ENCODE assay signal across 1 cellular context in the genomic region with DNA sequence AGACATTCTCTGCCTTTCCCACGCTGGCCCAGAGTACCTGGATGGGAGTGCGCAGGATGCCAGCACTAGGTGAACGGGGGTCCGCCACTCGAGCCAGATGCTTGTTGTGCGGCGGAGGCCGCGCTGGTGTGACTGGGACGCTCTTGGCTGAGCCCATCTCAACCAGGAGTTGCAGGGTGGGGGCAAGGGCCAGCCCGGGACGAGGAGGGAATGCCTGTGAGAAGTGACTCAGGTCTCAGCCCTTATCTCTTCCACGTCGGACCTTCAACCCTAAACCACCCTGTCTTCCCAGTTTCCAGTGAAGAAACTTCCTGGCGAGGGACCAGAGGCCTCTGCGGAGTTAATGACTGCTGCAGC.
TF ChIP-seq lines count a peak whose summit lies in the region.

No MANE protein-coding gene starts in this region.

TF ChIP-seq in GM12878, 131 proteins besides CTCF, POLR2A, EP300 and RAD21:
- TF ChIP-seq, protein P1, sequence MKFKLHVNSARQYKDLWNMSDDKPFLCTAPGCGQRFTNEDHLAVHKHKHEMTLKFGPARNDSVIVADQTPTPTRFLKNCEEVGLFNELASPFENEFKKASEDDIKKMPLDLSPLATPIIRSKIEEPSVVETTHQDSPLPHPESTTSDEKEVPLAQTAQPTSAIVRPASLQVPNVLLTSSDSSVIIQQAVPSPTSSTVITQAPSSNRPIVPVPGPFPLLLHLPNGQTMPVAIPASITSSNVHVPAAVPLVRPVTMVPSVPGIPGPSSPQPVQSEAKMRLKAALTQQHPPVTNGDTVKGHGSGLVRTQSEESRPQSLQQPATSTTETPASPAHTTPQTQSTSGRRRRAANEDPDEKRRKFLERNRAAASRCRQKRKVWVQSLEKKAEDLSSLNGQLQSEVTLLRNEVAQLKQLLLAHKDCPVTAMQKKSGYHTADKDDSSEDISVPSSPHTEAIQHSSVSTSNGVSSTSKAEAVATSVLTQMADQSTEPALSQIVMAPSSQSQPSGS (IDR thresholded peaks at IDR 0.05; ENCODE audit: low read length) = no peak
- TF ChIP-seq ZZZ3 (IDR thresholded peaks at IDR 0.05; ENCODE audit: control insufficient read depth, insufficient read length, low read depth) (no peak), SMC3 (IDR thresholded peaks at IDR 0.05; ENCODE audit: borderline replicate concordance, low read length) (no peak), BMI1 (IDR thresholded peaks at IDR 0.05; ENCODE audit: borderline replicate concordance) (no peak), RFX5 (IDR thresholded peaks at IDR 0.05; ENCODE audit: low read depth, low read length) (no peak), POLR2AphosphoS5 (IDR thresholded peaks at IDR 0.05; ENCODE audit: low read length) (no peak), SMAD1 (IDR thresholded peaks at IDR 0.05; ENCODE audit: low read depth, partially characterized antibody) (no peak)
- TF ChIP-seq, protein P2, sequence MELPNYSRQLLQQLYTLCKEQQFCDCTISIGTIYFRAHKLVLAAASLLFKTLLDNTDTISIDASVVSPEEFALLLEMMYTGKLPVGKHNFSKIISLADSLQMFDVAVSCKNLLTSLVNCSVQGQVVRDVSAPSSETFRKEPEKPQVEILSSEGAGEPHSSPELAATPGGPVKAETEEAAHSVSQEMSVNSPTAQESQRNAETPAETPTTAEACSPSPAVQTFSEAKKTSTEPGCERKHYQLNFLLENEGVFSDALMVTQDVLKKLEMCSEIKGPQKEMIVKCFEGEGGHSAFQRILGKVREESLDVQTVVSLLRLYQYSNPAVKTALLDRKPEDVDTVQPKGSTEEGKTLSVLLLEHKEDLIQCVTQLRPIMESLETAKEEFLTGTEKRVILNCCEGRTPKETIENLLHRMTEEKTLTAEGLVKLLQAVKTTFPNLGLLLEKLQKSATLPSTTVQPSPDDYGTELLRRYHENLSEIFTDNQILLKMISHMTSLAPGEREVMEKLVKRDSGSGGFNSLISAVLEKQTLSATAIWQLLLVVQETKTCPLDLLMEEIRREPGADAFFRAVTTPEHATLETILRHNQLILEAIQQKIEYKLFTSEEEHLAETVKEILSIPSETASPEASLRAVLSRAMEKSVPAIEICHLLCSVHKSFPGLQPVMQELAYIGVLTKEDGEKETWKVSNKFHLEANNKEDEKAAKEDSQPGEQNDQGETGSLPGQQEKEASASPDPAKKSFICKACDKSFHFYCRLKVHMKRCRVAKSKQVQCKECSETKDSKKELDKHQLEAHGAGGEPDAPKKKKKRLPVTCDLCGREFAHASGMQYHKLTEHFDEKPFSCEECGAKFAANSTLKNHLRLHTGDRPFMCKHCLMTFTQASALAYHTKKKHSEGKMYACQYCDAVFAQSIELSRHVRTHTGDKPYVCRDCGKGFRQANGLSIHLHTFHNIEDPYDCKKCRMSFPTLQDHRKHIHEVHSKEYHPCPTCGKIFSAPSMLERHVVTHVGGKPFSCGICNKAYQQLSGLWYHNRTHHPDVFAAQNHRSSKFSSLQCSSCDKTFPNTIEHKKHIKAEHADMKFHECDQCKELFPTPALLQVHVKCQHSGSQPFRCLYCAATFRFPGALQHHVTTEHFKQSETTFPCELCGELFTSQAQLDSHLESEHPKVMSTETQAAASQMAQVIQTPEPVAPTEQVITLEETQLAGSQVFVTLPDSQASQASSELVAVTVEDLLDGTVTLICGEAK (IDR thresholded peaks at IDR 0.05; ENCODE audit: borderline replicate concordance) = no peak
